Comparison of ENCODE assay signal across 9 cellular contexts in the genomic region with DNA sequence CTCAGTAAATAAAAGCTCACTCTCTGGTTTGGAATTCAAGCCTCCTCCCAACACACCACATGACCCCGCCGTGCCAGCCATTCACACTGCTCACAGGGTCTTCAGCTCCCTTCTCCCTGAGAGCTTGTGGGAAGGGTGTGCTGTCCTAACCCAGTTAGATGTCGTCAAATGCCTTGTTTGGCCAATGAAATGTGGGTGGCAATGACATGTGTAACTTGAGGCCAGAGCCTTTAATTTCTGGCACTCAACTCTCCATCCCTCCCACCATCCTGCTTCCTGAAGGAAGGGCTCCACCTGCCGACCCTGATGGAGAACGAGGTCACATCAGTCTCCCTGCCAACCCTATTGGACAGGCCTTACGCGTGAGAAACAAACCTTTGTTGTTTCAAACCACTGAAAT.
DNase-seq lines count a peak whose midpoint lies in the region; ATAC-seq and TF ChIP-seq lines count a peak whose summit lies in the region.
"Had no signal": no experiment of that assay in that cellular context is flagged by ENCODE, and none has a peak within 500 bp of the region (broad histone marks: within the 10 kb centered on the region; RNA-seq: fewer than 3 reads in every experiment).

No MANE protein-coding gene starts in this region.

- TF ChIP-seq CTCF in AG10803 (conservative IDR thresholded peaks at IDR 0.05; ENCODE audit: low read length) (peak; percentile 55), dorsolateral prefrontal cortex (IDR thresholded peaks at IDR 0.05 in 54 of 56, conservative IDR thresholded peaks at IDR 0.05 in 2 of 56; ENCODE audit: low read depth in 1 of 56, partially characterized antibody in 56 of 56) (peak in 13 of 56 donors; percentile 13 to 42 (median 32))

- DNase-seq in AG10803 (ENCODE audit: low read depth) (peak; percentile 59), SHP77 (lab: John Stamatoyannopoulos, UW) (peak; percentile 83 to 90), left ventricle myocardium superior (peak; percentile 40), dorsolateral prefrontal cortex (no peak)
- no peak for DNase-seq in activated CD4-positive, CD25-positive, alpha-beta regulatory T cell (lab: John Stamatoyannopoulos, UW)
- DNase-seq in stimulated activated CD4-positive, alpha-beta T cell treated with anti-CD3 and anti-CD28 coated beads, Interleukin-2, amount 100 ng/mL, for 48 hours: no peak

- intact Hi-C loops in left ventricle myocardium superior (cut with micrococcal nuclease): loop anchor here (5.0 kb wide), 1 partner anchor 76 kb away; no protein-coding TSS in a partner anchor
- intact Hi-C loops in dorsolateral prefrontal cortex (cut with DNase I): no loop called here

- H3K4me3 ChIP-seq in AG10803 (ENCODE audit: low read length) (no peak overlapping the region), dorsolateral prefrontal cortex (no peak overlapping the region)
- H3K4me3 ChIP-seq: SK-N-MC had no signal

- ATAC-seq in HG02885 (IDR thresholded peaks at IDR 0.05; ENCODE audit: poor library complexity, unreplicated experiment) (peak; percentile 84), left ventricle myocardium superior (peak; percentile 79), GM18517 (IDR thresholded peaks at IDR 0.05; ENCODE audit: unreplicated experiment) (no peak)

- H3K27me3 ChIP-seq in dorsolateral prefrontal cortex: no peaks in the 10 kb centered on the region

- H3K27ac ChIP-seq in dorsolateral prefrontal cortex: no peak overlapping the region
- H3K27ac ChIP-seq: SK-N-MC had no signal

Comparison
In these comparisons a context has a peak if more than half of its experiments do, and no peak if none do; other contexts are left out.
1. DNase-seq: peak in AG10803 (single experiment), SHP77 (2 of 2) and left ventricle myocardium superior (single experiment); none in activated CD4-positive, CD25-positive, alpha-beta regulatory T cell (0 of 4), stimulated activated CD4-positive, alpha-beta T cell treated with anti-CD3 and anti-CD28 coated beads, Interleukin-2, amount 100 ng/mL, for 48 hours (0 of 2) and dorsolateral prefrontal cortex (0 of 10).